Comparison of ENCODE assay signal across 8 cellular contexts in genomic region chr6:28224131-28225055, GRCh38. TPM values are rescaled to one million over a fixed set of nuclear protein-coding genes. Genes with fewer than 3 reads are reported as not detected.
DNase-seq lines count a peak whose midpoint lies in the region; ATAC-seq and TF ChIP-seq lines count a peak whose summit lies in the region.

No MANE protein-coding gene starts in this region.

- DNase-seq in AG04449 (ENCODE audit: low read depth, low spot score) (no peak), breast epithelium (ENCODE audit: low spot score in 2 of 2) (no peak), COR-L47 (lab: John Stamatoyannopoulos, UW) (no peak), NCI-H128 (lab: John Stamatoyannopoulos, UW; ENCODE audit: unreplicated experiment) (no peak), hepatic stellate cell (ENCODE audit: low spot score) (no peak)

- ATAC-seq in HG03139 (IDR thresholded peaks at IDR 0.05; ENCODE audit: unreplicated experiment) (peak; percentile 17), HG03045 (IDR thresholded peaks at IDR 0.05; ENCODE audit: unreplicated experiment) (no peak)

- H3K4me1 ChIP-seq in breast epithelium, result no peaks in the 10 kb centered on the region
- peaks cover 21% of the 10 kb centered on the region for H3K4me1 ChIP-seq in muscle layer of colon (ENCODE audit: insufficient read depth, low read length)

- peak overlapping the region; percentile 82 for H3K4me3 ChIP-seq in AG04449 (ENCODE audit: low read depth, low read length)
- H3K4me3 ChIP-seq in breast epithelium, result peak overlapping the region; percentile 71 to 83 (median 81)
- H3K4me3 ChIP-seq in muscle layer of colon (ENCODE audit: low read depth in 1 of 2, low read length in 2 of 2), result peak overlapping the region; percentile 82 to 95

- H3K27ac ChIP-seq in breast epithelium, result peak overlapping the region in 1 of 2 donors; percentile 75
- peak overlapping the region; percentile 78 for H3K27ac ChIP-seq in muscle layer of colon (ENCODE audit: low read depth, low read length)

- H3K9ac ChIP-seq in muscle layer of colon (ENCODE audit: low read length), result peak overlapping the region; percentile 65

- TF ChIP-seq CTCF in AG04449 (IDR thresholded peaks at IDR 0.05; ENCODE audit: insufficient read depth, low read length, missing control alignments) (no peak), breast epithelium (IDR thresholded peaks at IDR 0.05) (no peak)

- H3K9me3 ChIP-seq in breast epithelium (no peaks in the 10 kb centered on the region), muscle layer of colon (ENCODE audit: low read length) (no peaks in the 10 kb centered on the region)

- intact Hi-C loops in breast epithelium (cut with DNase I; ENCODE audit: low total_unique reads), result no loop called here

- CTCF ChIA-PET in AG04449 (lab: Yijun Ruan, JAX), result no interaction called here

- no peak for TF ChIP-seq POLR2A in breast epithelium (IDR thresholded peaks at IDR 0.05)

- POLR2A ChIA-PET in AG04449 (lab: Yijun Ruan, JAX), result no interaction called here

- H3K27me3 ChIP-seq in breast epithelium (peaks cover 0 to 13% of the 10 kb centered on the region in 2 donors), muscle layer of colon (ENCODE audit: control insufficient read depth in 1 of 2, insufficient read depth in 2 of 2, low read length in 2 of 2) (peaks cover 0 to 4% of the 10 kb centered on the region in 2 donors)

- H3K36me3 ChIP-seq in breast epithelium (no peaks in the 10 kb centered on the region), muscle layer of colon (ENCODE audit: insufficient read depth, low read length) (peaks cover 23% of the 10 kb centered on the region)

RNA-seq across cellular contexts. Expression of gene ZSCAN9, which starts 0.7 kb away (rescaled TPM):
- total RNA-seq in breast epithelium, result 10 to 100 TPM in 2 of 3 donors, 1 to 10 TPM in 1; 9.0 to 19.3 (median 19.3) TPM

RNA-seq across cellular contexts. Expression of gene ZKSCAN4, which starts 27.7 kb away (rescaled TPM):
- total RNA-seq in breast epithelium, result 1 to 10 TPM; 2.4 to 7.2 (median 5.9) TPM

RNA-seq across cellular contexts. Expression of gene NKAPL, which starts 34.7 kb away (rescaled TPM):
- total RNA-seq in breast epithelium, result 1 to 10 TPM; 1.6 to 2.9 (median 2.3) TPM

RNA-seq across cellular contexts. Expression of gene ZSCAN26, which starts 42.5 kb away (rescaled TPM):
- total RNA-seq in breast epithelium, result 10 to 100 TPM; 13.8 to 31.1 (median 25.8) TPM

RNA-seq across cellular contexts. Expression of gene PGBD1, which starts 57.0 kb away (rescaled TPM):
- 1 to 10 TPM; 4.2 to 5.9 (median 4.6) TPM for total RNA-seq in breast epithelium
